10 cellular contexts compared by ENCODE assay signal in genomic region chr10:79101560-79101971, GRCh38. TPM values are rescaled to one million over a fixed set of nuclear protein-coding genes. Genes with fewer than 3 reads are reported as not detected.
A peak's percentile ranks its signal among the peaks of the same experiment; 100 is the strongest.
DNase-seq lines count a peak whose midpoint lies in the region; FAIRE-seq and TF ChIP-seq lines count a peak whose summit lies in the region.
"Had no signal": no experiment of that assay in that cellular context is flagged by ENCODE, and none has a peak within 500 bp of the region (broad histone marks: within the 10 kb centered on the region; RNA-seq: fewer than 3 reads in every experiment).

No MANE protein-coding gene starts in this region.

- no peak for TF ChIP-seq POLR2A in thyroid gland (IDR thresholded peaks at IDR 0.05)

- 28 to 61% methylated on average over 5 to 10 of the region's 11 CpGs for whole genome bisulfite sequencing in thyroid gland, 2 donors

- no peak for FAIRE-seq in frontal cortex (lab: Jason Lieb, UNC)

- H3K4me3 Mint-ChIP-seq in mesothelial cell of epicardium = no peak overlapping the region

- H3K36me3 Mint-ChIP-seq in mesothelial cell of epicardium = no peaks in the 10 kb centered on the region
- H3K36me3 Mint-ChIP-seq: activated naive CD4-positive, alpha-beta T cell treated with anti-CD3 and anti-CD28 coated beads, Interleukin-2, amount 50 U/mL, for 72 hours had no signal

- no peaks in the 10 kb centered on the region for H3K27me3 Mint-ChIP-seq in mesothelial cell of epicardium (ENCODE audit: low read depth)

- no peak for TF ChIP-seq CTCF in mesothelial cell of epicardium (IDR thresholded peaks at IDR 0.05; ENCODE audit: unreplicated experiment)
- TF ChIP-seq CTCF in thyroid gland (IDR thresholded peaks at IDR 0.05) = no peak
- no peak for TF ChIP-seq CTCF in brain microvascular endothelial cell (IDR thresholded peaks at IDR 0.05; ENCODE audit: low read depth, low read length, missing control alignments)

- in situ Hi-C loops in brain microvascular endothelial cell (cut with HindIII; ENCODE audit: low pct_ligation_motif_present, low sequenced_read_pairs) = no loop called here

- H3K27ac Mint-ChIP-seq in mesothelial cell of epicardium = peak overlapping the region; percentile 89

- peak overlapping the region; percentile 89 to 96 (median 93) for H3K27ac ChIP-seq in thyroid gland
- H3K27ac ChIP-seq in brain microvascular endothelial cell = no peak overlapping the region

- H3K9me3 Mint-ChIP-seq in mesothelial cell of epicardium = no peaks in the 10 kb centered on the region
- H3K9me3 Mint-ChIP-seq: activated naive CD4-positive, alpha-beta T cell treated with anti-CD3 and anti-CD28 coated beads, Interleukin-2, amount 50 U/mL, for 72 hours had no signal

- intact Hi-C loops in thyroid gland (cut with DNase I) = no loop called here

- H3K27me3 ChIP-seq in adipocyte (replicated peaks; ENCODE audit: control insufficient read depth, insufficient read depth, low read length) = no peaks in the 10 kb centered on the region
- H3K27me3 ChIP-seq in thyroid gland = no peaks in the 10 kb centered on the region
- H3K27me3 ChIP-seq in brain microvascular endothelial cell (replicated peaks) = no peaks in the 10 kb centered on the region

- DNase-seq in NCI-H2227 (lab: John Stamatoyannopoulos, UW; ENCODE audit: unreplicated experiment) (peak; percentile 19), NCI-H2227 treated with DMSO at 0.1 percent for 48 hours (lab: John Stamatoyannopoulos, UW) (no peak), adipocyte (ENCODE audit: low read depth) (no peak), mesothelial cell of epicardium (ENCODE audit: low spot score in 2 of 2, unreplicated experiment in 2 of 2) (no peak), thyroid gland (no peak), brain microvascular endothelial cell (no peak), frontal cortex (ENCODE audit: low spot score in 2 of 2) (no peak), UCSD-AML1 (lab: John Stamatoyannopoulos, UW; ENCODE audit: unreplicated experiment) (no peak)
- DNase-seq: stimulated activated naive CD4-positive, alpha-beta T cell treated with Interleukin-2 at 50 U/mL for 16 hours had no signal

- H3K4me1 ChIP-seq in adipocyte (ENCODE audit: control insufficient read depth, insufficient read depth, low read length) (peaks cover 57% of the 10 kb centered on the region), thyroid gland (peaks cover 95 to 100% of the 10 kb centered on the region in 2 donors)

- H3K9me3 ChIP-seq in adipocyte (ENCODE audit: control insufficient read depth, low read length) (no peaks in the 10 kb centered on the region), thyroid gland (no peaks in the 10 kb centered on the region)

- peak overlapping the region; percentile 60 for H3K9ac ChIP-seq in adipocyte (ENCODE audit: low read length)

- peaks cover 35% of the 10 kb centered on the region for H3K4me1 Mint-ChIP-seq in mesothelial cell of epicardium

- H3K36me3 ChIP-seq in adipocyte (ENCODE audit: control insufficient read depth, insufficient read depth, low read length, severe bottlenecking) (peaks cover 23% of the 10 kb centered on the region), thyroid gland (no peaks in the 10 kb centered on the region), brain microvascular endothelial cell (replicated peaks) (no peaks in the 10 kb centered on the region)

- H3K4me3 ChIP-seq in adipocyte (ENCODE audit: low read length) = no peak overlapping the region
- no peak overlapping the region for H3K4me3 ChIP-seq in thyroid gland (replicated peaks in 1 of 3)
- no peak overlapping the region for H3K4me3 ChIP-seq in brain microvascular endothelial cell (ENCODE audit: low read depth, low read length)

RNA-seq across cellular contexts. Expression of gene ZMIZ1, which starts 32.8 kb away (rescaled TPM):
- total RNA-seq in mesothelial cell of epicardium (166 to 173 TPM (median 170 TPM) in 3 replicates), thyroid gland (100 to 1,000 TPM in 2 of 4 donors, 10 to 100 TPM in 2; 59.9 to 128 (median 94.4) TPM), frontal cortex (19.6 TPM)
